Comparison of ENCODE assay signal across 8 cellular contexts in genomic region chrX:38220024-38220935, GRCh38. TPM values are rescaled to one million over a fixed set of nuclear protein-coding genes. Genes with fewer than 3 reads are reported as not detected.
DNase-seq lines count a peak whose midpoint lies in the region; ATAC-seq and TF ChIP-seq lines count a peak whose summit lies in the region.

SRPX (minus strand) TSS chrX:38220871; CDS start chrX:38220792, 79 bp downstream.

- no peak for ATAC-seq in HG03025 (IDR thresholded peaks at IDR 0.05; ENCODE audit: low FRiP score, unreplicated experiment)

- H3K79me2 ChIP-seq in parathyroid adenoma: no peaks in the 10 kb centered on the region

- H3K4me1 Mint-ChIP-seq in activated CD4-positive, alpha-beta memory T cell treated with anti-CD3 and anti-CD28 coated beads for 36 hours (ENCODE audit: low read depth): peaks cover 5% of the 10 kb centered on the region

- H3K27me3 ChIP-seq in parathyroid adenoma (ENCODE audit: control insufficient read depth, insufficient read depth, low read length): no peaks in the 10 kb centered on the region

- H3K9me3 ChIP-seq in parathyroid adenoma (ENCODE audit: control insufficient read depth, low read length): no peaks in the 10 kb centered on the region

- H3K9ac ChIP-seq in parathyroid adenoma: no peak within 1 kb of the TSS

- H3K4me3 Mint-ChIP-seq in activated CD4-positive, alpha-beta memory T cell treated with anti-CD3 and anti-CD28 coated beads for 36 hours: peak within 1 kb of the TSS; percentile 20

- H3K27me3 Mint-ChIP-seq in activated CD4-positive, alpha-beta memory T cell treated with anti-CD3 and anti-CD28 coated beads for 36 hours: peaks cover 26% of the 10 kb centered on the region

- H3K4me3 ChIP-seq in parathyroid adenoma (ENCODE audit: low read depth, low read length): peak within 1 kb of the TSS; percentile 16

- peak within 1 kb of the TSS; percentile 64 for H2AFZ ChIP-seq in parathyroid adenoma

- CTCF ChIA-PET in activated CD4-positive, alpha-beta memory T cell treated with anti-CD3 and anti-CD28 coated beads for 36 hours (lab: Charles Lee): interaction anchor here (1.2 to 2.5 kb wide), 2 partner anchors 60 to 107 kb away, joined by 3 to 7 read pairs; partner anchors contain the start of gene RPGR

- no peaks in the 10 kb centered on the region for H3K4me1 ChIP-seq in parathyroid adenoma

- no peak for TF ChIP-seq CTCF in parathyroid adenoma (IDR thresholded peaks at IDR 0.05)

- no peaks in the 10 kb centered on the region for H3K36me3 ChIP-seq in parathyroid adenoma (ENCODE audit: control insufficient read depth, insufficient read depth, low read length)

- no peak within 1 kb of the TSS for H3K27ac ChIP-seq in parathyroid adenoma

- no peaks in the 10 kb centered on the region for H3K36me3 Mint-ChIP-seq in activated CD4-positive, alpha-beta memory T cell treated with anti-CD3 and anti-CD28 coated beads for 36 hours

- POLR2A ChIA-PET in activated CD4-positive, alpha-beta memory T cell treated with anti-CD3 and anti-CD28 coated beads for 36 hours (lab: Charles Lee): no interaction called here

- no peak within 1 kb of the TSS for H3K27ac Mint-ChIP-seq in activated CD4-positive, alpha-beta memory T cell treated with anti-CD3 and anti-CD28 coated beads for 36 hours

- intact Hi-C loops in activated CD4-positive, alpha-beta memory T cell treated with anti-CD3 and anti-CD28 coated beads for 36 hours (cut with micrococcal nuclease): no loop called here

- peak; percentile 2 to 10 for DNase-seq in stimulated activated CD4-positive, alpha-beta T cell treated with anti-CD3 and anti-CD28 coated beads, Interleukin-2, amount 100 ng/mL, for 48 hours
- DNase-seq in stimulated activated CD4-positive, alpha-beta T cell treated with anti-CD3 and anti-CD28 coated beads, Interleukin-4, amount 100 ng/mL, for 24 hours: no peak
- DNase-seq in LoVo (ENCODE audit: low spot score): peak; percentile 36
- DNase-seq in activated CD4-positive, alpha-beta memory T cell treated with anti-CD3 and anti-CD28 coated beads for 36 hours: peak; percentile 15
- no peak for DNase-seq in glomerular endothelial cell (ENCODE audit: extremely low read depth, low read depth, low spot score)
- no peak for DNase-seq in NCI-H2107 (lab: John Stamatoyannopoulos, UW)

- H3K9me3 Mint-ChIP-seq in activated CD4-positive, alpha-beta memory T cell treated with anti-CD3 and anti-CD28 coated beads for 36 hours: no peaks in the 10 kb centered on the region

- H3K4me2 ChIP-seq in parathyroid adenoma (ENCODE audit: low read length): peak within 1 kb of the TSS; percentile 65

RNA-seq across cellular contexts. Expression of gene SRPX, which starts in this region (rescaled TPM):
- total RNA-seq in activated CD4-positive, alpha-beta memory T cell treated with anti-CD3 and anti-CD28 coated beads for 36 hours: under 1 TPM; 0.24 TPM
- total RNA-seq in glomerular endothelial cell: 147 and 267 TPM in 2 replicates

Comparison
In these comparisons a context has a peak if more than half of its experiments do, and no peak if none do; other contexts are left out.
1. RNA of gene SRPX (total RNA-seq): 147 to 267 TPM in glomerular endothelial cell; 0.24 TPM in activated CD4-positive, alpha-beta memory T cell treated with anti-CD3 and anti-CD28 coated beads for 36 hours; every median in the first group is over 100 times any median in the second.
2. DNase-seq: peak in stimulated activated CD4-positive, alpha-beta T cell treated with anti-CD3 and anti-CD28 coated beads, Interleukin-2, amount 100 ng/mL, for 48 hours (2 of 2) and LoVo (single experiment); none in stimulated activated CD4-positive, alpha-beta T cell treated with anti-CD3 and anti-CD28 coated beads, Interleukin-4, amount 100 ng/mL, for 24 hours (single experiment), glomerular endothelial cell (single experiment) and NCI-H2107 (single experiment).
3. Peak in DNase-seq in activated CD4-positive, alpha-beta memory T cell treated with anti-CD3 and anti-CD28 coated beads for 36 hours; RNA of the gene not detected or under 1 TPM.